ENCODE assay signal across 12 cellular contexts in the genomic region with DNA sequence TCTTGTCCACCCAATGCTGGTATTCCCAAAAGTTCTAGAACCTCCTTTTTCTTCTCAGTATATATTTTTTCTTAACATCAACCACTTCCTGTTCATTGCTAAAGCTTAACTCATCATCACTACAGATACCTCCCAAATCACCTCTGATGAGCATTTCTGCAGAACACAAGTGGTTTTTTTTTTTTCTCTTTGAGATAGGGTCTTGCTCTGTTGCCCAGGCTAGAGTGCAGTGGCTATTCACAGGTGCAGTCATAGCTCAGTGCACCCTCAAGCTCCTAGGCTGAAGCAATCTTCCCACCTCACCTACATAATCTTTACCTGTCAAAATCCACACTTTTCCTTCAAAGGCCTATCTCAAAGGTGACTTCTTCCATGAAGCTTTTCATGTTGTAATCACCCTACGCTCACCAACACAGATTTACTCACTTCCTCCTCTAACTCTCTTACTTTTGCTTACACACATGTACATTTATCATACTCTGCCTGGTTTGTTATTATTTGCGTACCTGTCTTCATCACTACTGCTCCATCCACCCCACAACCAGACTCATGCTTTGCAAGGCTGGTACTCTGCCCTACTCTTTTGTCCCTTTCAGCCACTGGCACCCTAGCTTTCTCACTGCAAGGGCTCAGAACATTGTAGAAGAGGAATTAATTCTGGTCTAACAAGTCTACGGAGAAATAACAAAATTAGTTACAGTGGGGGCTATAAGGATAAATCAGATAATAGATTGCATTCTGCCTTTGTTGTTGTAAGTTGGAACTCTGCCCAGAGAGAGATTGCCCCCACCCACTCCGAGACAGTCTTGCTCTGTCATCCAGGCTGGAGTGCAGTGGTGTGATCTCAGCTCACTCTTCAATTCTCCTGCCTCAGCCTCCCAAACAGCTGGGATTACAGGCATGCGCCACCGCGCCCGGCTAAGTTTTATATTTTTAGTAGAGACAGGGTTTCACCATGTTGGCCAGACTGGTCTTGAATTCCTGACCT. TPM values are rescaled to one million over a fixed set of nuclear protein-coding genes. Genes with fewer than 3 reads are reported as not detected.
A peak's percentile ranks its signal among the peaks of the same experiment; 100 is the strongest.
DNase-seq lines count a peak whose midpoint lies in the region; TF ChIP-seq lines count a peak whose summit lies in the region.
"Had no signal": no experiment of that assay in that cellular context is flagged by ENCODE, and none has a peak within 500 bp of the region (broad histone marks: within the 10 kb centered on the region; RNA-seq: fewer than 3 reads in every experiment).

No MANE protein-coding gene starts in this region.

- DNase-seq in stimulated activated naive CD4-positive, alpha-beta T cell (lab: John Stamatoyannopoulos, UW), result peak in 4 of 6 experiments; percentile 11 to 47 (median 20)
- no peak for DNase-seq in stimulated activated naive CD4-positive, alpha-beta T cell treated with Interleukin-2 at 50 U/mL for 16 hours (lab: John Stamatoyannopoulos, UW)
- no peak for DNase-seq in activated CD4-positive, alpha-beta memory T cell treated with anti-CD3 and anti-CD28 coated beads for 36 hours
- peak; percentile 31 for DNase-seq in globus pallidus (ENCODE audit: low spot score)
- DNase-seq in type B pancreatic cell (ENCODE audit: extremely low spot score, unreplicated experiment), result no peak
- no peak for DNase-seq in NCI-H128 (lab: John Stamatoyannopoulos, UW; ENCODE audit: unreplicated experiment)
- DNase-seq in NCI-H1105 treated with DMSO at 0.1 percent for 48 hours (lab: John Stamatoyannopoulos, UW), result no peak
- no peak for DNase-seq in GM19238 (ENCODE audit: insufficient read length, low spot score)
- DNase-seq: left lung, NCI-H1105, SIG-M5, stomach had no signal

- peaks cover 76% of the 10 kb centered on the region for H3K4me1 Mint-ChIP-seq in activated CD4-positive, alpha-beta memory T cell treated with anti-CD3 and anti-CD28 coated beads for 36 hours (ENCODE audit: low read depth)
- peaks cover 36% of the 10 kb centered on the region for H3K4me1 Mint-ChIP-seq in type B pancreatic cell (ENCODE audit: unreplicated experiment)

- H3K9me3 Mint-ChIP-seq in activated CD4-positive, alpha-beta memory T cell treated with anti-CD3 and anti-CD28 coated beads for 36 hours, result no peaks in the 10 kb centered on the region
- H3K9me3 Mint-ChIP-seq in type B pancreatic cell, result peaks cover 3% of the 10 kb centered on the region

- intact Hi-C loops in activated CD4-positive, alpha-beta memory T cell treated with anti-CD3 and anti-CD28 coated beads for 36 hours (cut with micrococcal nuclease), result no loop called here

- CTCF ChIA-PET in activated CD4-positive, alpha-beta memory T cell treated with anti-CD3 and anti-CD28 coated beads for 36 hours (lab: Charles Lee), result interaction anchor here (0.8 kb wide), 1 partner anchor 84 kb away, joined by 3 read pairs; no protein-coding TSS in a partner anchor

- POLR2A ChIA-PET in activated CD4-positive, alpha-beta memory T cell treated with anti-CD3 and anti-CD28 coated beads for 36 hours (lab: Charles Lee), result interaction anchor here (0.6 to 1.5 kb wide), 3 partner anchors 12 to 134 kb away, joined by 3 read pairs; no protein-coding TSS in a partner anchor

- H3K27ac Mint-ChIP-seq in activated CD4-positive, alpha-beta memory T cell treated with anti-CD3 and anti-CD28 coated beads for 36 hours, result peak overlapping the region; percentile 35
- peak overlapping the region; percentile 7 for H3K27ac Mint-ChIP-seq in type B pancreatic cell

- no peak overlapping the region for H3K4me3 Mint-ChIP-seq in activated CD4-positive, alpha-beta memory T cell treated with anti-CD3 and anti-CD28 coated beads for 36 hours
- peak overlapping the region; percentile 12 for H3K4me3 Mint-ChIP-seq in type B pancreatic cell

- no peak for TF ChIP-seq CTCF in type B pancreatic cell (conservative IDR thresholded peaks at IDR 0.05)

- peaks cover 4% of the 10 kb centered on the region for H3K36me3 Mint-ChIP-seq in activated CD4-positive, alpha-beta memory T cell treated with anti-CD3 and anti-CD28 coated beads for 36 hours
- H3K36me3 Mint-ChIP-seq in type B pancreatic cell, result peaks cover 8% of the 10 kb centered on the region

- no peaks in the 10 kb centered on the region for H3K27me3 Mint-ChIP-seq in activated CD4-positive, alpha-beta memory T cell treated with anti-CD3 and anti-CD28 coated beads for 36 hours
- no peaks in the 10 kb centered on the region for H3K27me3 Mint-ChIP-seq in type B pancreatic cell

RNA-seq across cellular contexts. Expression of a gene that starts 27.5 kb away (rescaled TPM):
- total RNA-seq in activated CD4-positive, alpha-beta memory T cell treated with anti-CD3 and anti-CD28 coated beads for 36 hours, result 10 to 100 TPM; 48.6 to 55.7 TPM
- total RNA-seq in type B pancreatic cell (ENCODE audit: low replicate concordance), result 62.6 and 80.7 TPM in 2 replicates

Comparison
In these comparisons a context has a peak if more than half of its experiments do, and no peak if none do; other contexts are left out.
1. DNase-seq: peak in stimulated activated naive CD4-positive, alpha-beta T cell (4 of 6) and globus pallidus (single experiment); none in stimulated activated naive CD4-positive, alpha-beta T cell treated with Interleukin-2 at 50 U/mL for 16 hours (single experiment), activated CD4-positive, alpha-beta memory T cell treated with anti-CD3 and anti-CD28 coated beads for 36 hours (single experiment), type B pancreatic cell (single experiment), NCI-H128 (single experiment), NCI-H1105 treated with DMSO at 0.1 percent for 48 hours (single experiment) and GM19238 (single experiment).